Comparison of ENCODE assay signal across 2 cellular contexts in the genomic region with DNA sequence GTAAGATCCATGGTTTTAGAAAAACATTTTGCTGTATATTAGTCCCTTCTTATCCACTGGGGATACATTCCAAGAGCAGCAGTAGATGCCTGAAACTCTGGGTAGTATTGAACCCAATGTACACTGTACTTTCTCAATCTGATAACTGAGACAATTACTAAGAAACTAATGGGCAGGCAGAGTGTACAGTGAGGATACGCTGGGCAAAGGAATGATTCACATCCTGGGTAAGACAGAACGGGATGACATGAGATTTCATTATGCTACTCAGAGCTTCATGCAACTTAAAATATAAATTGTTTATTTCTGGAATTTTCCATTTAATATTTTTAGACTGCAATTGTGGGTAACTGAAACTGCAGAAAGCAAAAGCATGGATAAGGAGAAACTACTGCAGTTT.
TF ChIP-seq lines count a peak whose summit lies in the region.

No MANE protein-coding gene starts in this region.

TF ChIP-seq in A549, 52 proteins besides CTCF, POLR2A, EP300 and RAD21:
- TF ChIP-seq CHD2 (IDR thresholded peaks at IDR 0.05; ENCODE audit: low read length, partially characterized antibody) = no peak
- no peak for TF ChIP-seq ZNF302 (CRISPR knock-in tag; IDR thresholded peaks at IDR 0.05)
- TF ChIP-seq ESRRA (IDR thresholded peaks at IDR 0.05; ENCODE audit: borderline replicate concordance, low read length) = no peak
- no peak for TF ChIP-seq PHF8 (IDR thresholded peaks at IDR 0.05; ENCODE audit: borderline replicate concordance, low read depth)
- no peak for TF ChIP-seq MAZ (IDR thresholded peaks at IDR 0.05; ENCODE audit: borderline replicate concordance, low read depth, low read length)
- no peak for TF ChIP-seq HOXB13 (CRISPR knock-in tag; IDR thresholded peaks at IDR 0.05; ENCODE audit: low read depth)
- no peak for TF ChIP-seq JUNB (IDR thresholded peaks at IDR 0.05)
- TF ChIP-seq, protein P1, sequence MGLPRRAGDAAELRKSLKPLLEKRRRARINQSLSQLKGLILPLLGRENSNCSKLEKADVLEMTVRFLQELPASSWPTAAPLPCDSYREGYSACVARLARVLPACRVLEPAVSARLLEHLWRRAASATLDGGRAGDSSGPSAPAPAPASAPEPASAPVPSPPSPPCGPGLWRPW (IDR thresholded peaks at IDR 0.05) = no peak
- no peak for TF ChIP-seq EHF (CRISPR knock-in tag; IDR thresholded peaks at IDR 0.05)
- no peak for TF ChIP-seq KDM5A (IDR thresholded peaks at IDR 0.05)

TF ChIP-seq in IMR-90, 13 proteins besides CTCF, POLR2A, EP300 and RAD21:
- TF ChIP-seq CHD1 (IDR thresholded peaks at IDR 0.05; ENCODE audit: low read depth, low read length) (no peak), BHLHE40 (IDR thresholded peaks at IDR 0.05; ENCODE audit: low read depth, low read length) (no peak), RCOR1 (IDR thresholded peaks at IDR 0.05; ENCODE audit: insufficient replicate concordance, low read length) (no peak), NFE2L2 (IDR thresholded peaks at IDR 0.05; ENCODE audit: low read depth, low read length) (no peak), FOS (IDR thresholded peaks at IDR 0.05; ENCODE audit: low read depth, low read length) (no peak), SMC3 (IDR thresholded peaks at IDR 0.05; ENCODE audit: low read depth, low read length) (no peak), MAZ (IDR thresholded peaks at IDR 0.05; ENCODE audit: borderline replicate concordance, low read depth, low read length) (no peak), CEBPB (IDR thresholded peaks at IDR 0.05; ENCODE audit: low read depth, low read length) (no peak), MXI1 (IDR thresholded peaks at IDR 0.05; ENCODE audit: borderline replicate concordance, low read depth, low read length) (no peak), RFX5 (IDR thresholded peaks at IDR 0.05; ENCODE audit: low read depth, low read length) (no peak), MAFK (IDR thresholded peaks at IDR 0.05; ENCODE audit: low read depth, low read length) (no peak)
- TF ChIP-seq, protein P2, sequence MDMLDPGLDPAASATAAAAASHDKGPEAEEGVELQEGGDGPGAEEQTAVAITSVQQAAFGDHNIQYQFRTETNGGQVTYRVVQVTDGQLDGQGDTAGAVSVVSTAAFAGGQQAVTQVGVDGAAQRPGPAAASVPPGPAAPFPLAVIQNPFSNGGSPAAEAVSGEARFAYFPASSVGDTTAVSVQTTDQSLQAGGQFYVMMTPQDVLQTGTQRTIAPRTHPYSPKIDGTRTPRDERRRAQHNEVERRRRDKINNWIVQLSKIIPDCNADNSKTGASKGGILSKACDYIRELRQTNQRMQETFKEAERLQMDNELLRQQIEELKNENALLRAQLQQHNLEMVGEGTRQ (IDR thresholded peaks at IDR 0.05; ENCODE audit: low read depth, low read length) = no peak
- TF ChIP-seq, protein P3, sequence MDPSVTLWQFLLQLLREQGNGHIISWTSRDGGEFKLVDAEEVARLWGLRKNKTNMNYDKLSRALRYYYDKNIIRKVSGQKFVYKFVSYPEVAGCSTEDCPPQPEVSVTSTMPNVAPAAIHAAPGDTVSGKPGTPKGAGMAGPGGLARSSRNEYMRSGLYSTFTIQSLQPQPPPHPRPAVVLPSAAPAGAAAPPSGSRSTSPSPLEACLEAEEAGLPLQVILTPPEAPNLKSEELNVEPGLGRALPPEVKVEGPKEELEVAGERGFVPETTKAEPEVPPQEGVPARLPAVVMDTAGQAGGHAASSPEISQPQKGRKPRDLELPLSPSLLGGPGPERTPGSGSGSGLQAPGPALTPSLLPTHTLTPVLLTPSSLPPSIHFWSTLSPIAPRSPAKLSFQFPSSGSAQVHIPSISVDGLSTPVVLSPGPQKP (IDR thresholded peaks at IDR 0.05; ENCODE audit: borderline replicate concordance, low read depth, low read length) = no peak
TF ChIP-seq in IMR-90: peak in this region for 0.
